ENCODE assay signal across 8 cellular contexts in the genomic region with DNA sequence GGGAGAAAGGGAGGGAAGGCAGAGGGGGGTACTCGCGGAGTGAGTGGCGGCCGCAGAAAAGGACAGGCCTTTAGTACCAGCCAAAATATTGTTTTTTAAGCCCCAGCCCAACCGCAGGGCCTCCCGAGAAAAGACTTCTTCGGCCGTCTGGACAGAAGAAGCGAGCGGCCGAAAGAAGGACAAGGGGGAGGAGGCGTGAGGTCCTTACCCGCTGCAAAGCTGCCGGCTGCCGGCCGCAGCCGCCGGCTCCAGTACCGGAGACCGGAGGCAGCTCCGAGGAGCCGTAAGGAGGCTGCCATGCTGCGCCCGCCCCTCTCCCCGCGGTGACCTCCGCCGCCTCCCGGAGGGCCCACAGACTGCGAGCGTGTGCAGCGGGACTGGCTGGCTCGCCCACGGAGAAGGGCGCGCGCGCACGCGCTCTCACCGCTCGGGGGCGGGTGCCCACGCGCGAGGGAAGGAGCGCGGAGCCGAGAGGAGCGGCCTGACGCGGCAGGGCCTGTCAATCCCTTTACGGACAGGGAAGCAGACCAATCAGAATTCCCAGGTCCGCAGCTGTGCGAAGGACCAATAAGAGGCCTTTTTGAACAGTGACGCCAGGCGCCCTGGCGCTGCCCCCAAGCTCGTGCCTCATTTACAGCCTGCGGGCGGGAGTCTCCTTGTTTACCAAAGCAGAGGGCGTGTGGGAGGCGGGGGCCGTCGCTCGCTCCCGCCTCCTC. TPM values are rescaled to one million over a fixed set of nuclear protein-coding genes. Genes with fewer than 3 reads are reported as not detected.
DNase-seq lines count a peak whose midpoint lies in the region; ATAC-seq lines count a peak whose summit lies in the region.

Gene HIBADH (minus strand): TSS at position 394 of the 716 bp plus-strand sequence. CDS start 95 bp downstream, at position 299.

- peak; percentile 100 for ATAC-seq in GM21529 (IDR thresholded peaks at IDR 0.05; ENCODE audit: unreplicated experiment)

- no peaks in the 10 kb centered on the region for H3K36me3 Mint-ChIP-seq in IgD-negative memory B cell

- H3K27ac Mint-ChIP-seq in IgD-negative memory B cell, result peak within 1 kb of the TSS; percentile 93 to 97 (median 95)

- no peaks in the 10 kb centered on the region for H3K9me3 Mint-ChIP-seq in IgD-negative memory B cell

- H3K4me3 Mint-ChIP-seq in IgD-negative memory B cell, result peak within 1 kb of the TSS; percentile 86 to 99 (median 96)

- H3K4me1 Mint-ChIP-seq in IgD-negative memory B cell, result peaks cover 8 to 13% (median 10%) of the 10 kb centered on the region in 3 donors

- no peaks in the 10 kb centered on the region for H3K27me3 Mint-ChIP-seq in IgD-negative memory B cell

- DNase-seq in DMS114 treated with DMSO at 0.1 percent for 48 hours (lab: John Stamatoyannopoulos, UW; ENCODE audit: unreplicated experiment) (peak; percentile 97), OCI-M2 (lab: John Stamatoyannopoulos, UW; ENCODE audit: unreplicated experiment) (peak; percentile 88), activated T-cell treated with anti-CD3 and anti-CD28 coated beads for 4 hours (peak; percentile 94), epidermal melanocyte (ENCODE audit: insufficient read length, low spot score) (peak; percentile 96), middle frontal gyrus (ENCODE audit: extremely low spot score, low spot score) (peak; percentile 98)
- peak; percentile 78 to 89 for DNase-seq in stimulated activated CD8-positive, alpha-beta memory T cell treated with anti-CD3 and anti-CD28 coated beads, Interleukin-2, amount 100 ng/mL, for 48 hours (ENCODE audit: low read depth in 2 of 2)

RNA-seq across cellular contexts. Expression of gene HIBADH, which starts in this region (rescaled TPM):
- polyA plus RNA-seq in IgD-negative memory B cell, result 22.3 TPM

Comparison
In these comparisons a context has a peak if more than half of its experiments do, and no peak if none do; other contexts are left out.
1. Peak in every context shown above with its lines: DNase-seq and ATAC-seq.